ENCODE assay signal across 9 cellular contexts in genomic region chr2:88452151-88452851, GRCh38. TPM values are rescaled to one million over a fixed set of nuclear protein-coding genes. Genes with fewer than 3 reads are reported as not detected.
DNase-seq lines count a peak whose midpoint lies in the region; ATAC-seq and TF ChIP-seq lines count a peak whose summit lies in the region.
"Had no signal": no experiment of that assay in that cellular context is flagged by ENCODE, and none has a peak within 500 bp of the region (broad histone marks: within the 10 kb centered on the region; RNA-seq: fewer than 3 reads in every experiment).

FOXI3 (minus strand) TSS chr2:88452693; CDS start chr2:88452535, 158 bp downstream.

- H3K36me3 Mint-ChIP-seq in effector memory CD8-positive, alpha-beta T cell (ENCODE audit: insufficient read depth), result no peaks in the 10 kb centered on the region
- no peaks in the 10 kb centered on the region for H3K36me3 Mint-ChIP-seq in progenitor cell of endocrine pancreas (ENCODE audit: insufficient read depth)

- peaks cover 52 to 64% of the 10 kb centered on the region in 2 donors for H3K27me3 Mint-ChIP-seq in effector memory CD8-positive, alpha-beta T cell
- peaks cover 61% of the 10 kb centered on the region for H3K27me3 Mint-ChIP-seq in progenitor cell of endocrine pancreas

- no peak within 1 kb of the TSS for H3K27ac Mint-ChIP-seq in effector memory CD8-positive, alpha-beta T cell
- H3K27ac Mint-ChIP-seq in progenitor cell of endocrine pancreas, result peak within 1 kb of the TSS; percentile 74

- no peak within 1 kb of the TSS for H3K27ac ChIP-seq in substantia nigra (ENCODE audit: low read depth, low read length, poor library complexity, severe bottlenecking)
- H3K27ac ChIP-seq: epithelial cell of prostate had no signal

- peaks cover 7 to 9% of the 10 kb centered on the region in 2 donors for H3K4me1 Mint-ChIP-seq in effector memory CD8-positive, alpha-beta T cell (ENCODE audit: low read depth in 2 of 2)
- H3K4me1 Mint-ChIP-seq in progenitor cell of endocrine pancreas (ENCODE audit: low read depth), result peaks cover 6% of the 10 kb centered on the region

- H3K4me3 Mint-ChIP-seq in effector memory CD8-positive, alpha-beta T cell, result peak within 1 kb of the TSS; percentile 70 to 73
- peak within 1 kb of the TSS; percentile 72 for H3K4me3 Mint-ChIP-seq in progenitor cell of endocrine pancreas (ENCODE audit: low read depth)

- H3K9me3 Mint-ChIP-seq in effector memory CD8-positive, alpha-beta T cell, result no peaks in the 10 kb centered on the region
- no peaks in the 10 kb centered on the region for H3K9me3 Mint-ChIP-seq in progenitor cell of endocrine pancreas (ENCODE audit: low read depth)

- TF ChIP-seq CTCF in progenitor cell of endocrine pancreas (IDR thresholded peaks at IDR 0.05; ENCODE audit: unreplicated experiment), result no peak

- ATAC-seq in GM18867 (IDR thresholded peaks at IDR 0.05; ENCODE audit: unreplicated experiment) (peak; percentile 34), HG03565 (IDR thresholded peaks at IDR 0.05; ENCODE audit: unreplicated experiment) (no peak), HG03196 (IDR thresholded peaks at IDR 0.05; ENCODE audit: unreplicated experiment) (no peak)
- ATAC-seq in effector memory CD8-positive, alpha-beta T cell (replicated peaks), result peak; percentile 56

- TF ChIP-seq POLR2A in erythroblast (IDR thresholded peaks at IDR 0.05; ENCODE audit: low read length), result no peak

- DNase-seq in NCI-H774 (lab: John Stamatoyannopoulos, UW) (peak; percentile 38), progenitor cell of endocrine pancreas (ENCODE audit: low spot score, unreplicated experiment) (peak; percentile 11), erythroblast (lab: John Stamatoyannopoulos, UW) (no peak), substantia nigra (lab: John Stamatoyannopoulos, UW) (no peak)
- DNase-seq in effector memory CD8-positive, alpha-beta T cell, result no peak

RNA-seq across cellular contexts. Expression of gene FOXI3, which starts in this region (rescaled TPM):
- total RNA-seq in progenitor cell of endocrine pancreas, result 0.57 and 0.98 TPM in 2 replicates

Comparison
In these comparisons a context has a peak if more than half of its experiments do, and no peak if none do; other contexts are left out.
1. Peak in DNase-seq in progenitor cell of endocrine pancreas; RNA of the gene not detected or under 1 TPM.
2. ATAC-seq: peak in GM18867 (single experiment) and effector memory CD8-positive, alpha-beta T cell (single experiment); none in HG03565 (single experiment) and HG03196 (single experiment).